In the genomic region with DNA sequence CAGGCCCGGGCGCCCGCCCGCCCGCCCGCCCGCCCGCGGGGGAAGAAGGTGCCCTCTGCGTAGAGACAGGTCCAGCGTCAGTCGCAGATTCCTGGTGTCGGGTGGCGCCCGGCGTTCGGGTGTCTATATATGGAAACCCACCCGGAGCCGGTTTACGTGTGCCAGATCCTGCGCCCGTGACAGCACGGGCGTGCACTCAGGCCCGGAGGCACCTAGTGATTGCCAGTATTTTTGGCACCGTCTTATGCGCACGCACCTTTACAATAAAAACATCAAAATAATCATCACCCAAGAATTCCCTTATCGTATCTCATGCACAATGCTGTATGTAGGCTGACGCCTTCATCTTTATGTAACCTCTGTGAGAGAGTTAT, we compare ENCODE assay signal across 8 cellular contexts. TPM values are rescaled to one million over a fixed set of nuclear protein-coding genes. Genes with fewer than 3 reads are reported as not detected.
DNase-seq lines count a peak whose midpoint lies in the region; ATAC-seq, FAIRE-seq and TF ChIP-seq lines count a peak whose summit lies in the region.

No MANE protein-coding gene starts in this region.

- POLR2A ChIA-PET in activated CD4-positive, alpha-beta T cell treated with anti-CD3 and anti-CD28 coated beads, Interleukin-2, amount 10 ng/mL, durations not matched to agents 7 days and 5 days (lab: Charles Lee) = no interaction called here

- peak overlapping the region; percentile 50 for H3K4me3 Mint-ChIP-seq in activated CD4-positive, alpha-beta T cell treated with anti-CD3 and anti-CD28 coated beads, Interleukin-2, amount 10 ng/mL, durations not matched to agents 7 days and 5 days

- no peak for FAIRE-seq in urothelium cell line (lab: Jason Lieb, UNC)

- no peaks in the 10 kb centered on the region for H3K36me3 Mint-ChIP-seq in activated CD4-positive, alpha-beta T cell treated with anti-CD3 and anti-CD28 coated beads, Interleukin-2, amount 10 ng/mL, durations not matched to agents 7 days and 5 days (ENCODE audit: low read depth)

- ATAC-seq in GM19035 (IDR thresholded peaks at IDR 0.05; ENCODE audit: unreplicated experiment) (peak; percentile 31), esophagus mucosa (peak; percentile 40)

- no peaks in the 10 kb centered on the region for H3K9me3 Mint-ChIP-seq in activated CD4-positive, alpha-beta T cell treated with anti-CD3 and anti-CD28 coated beads, Interleukin-2, amount 10 ng/mL, durations not matched to agents 7 days and 5 days

- CTCF ChIA-PET in activated CD4-positive, alpha-beta T cell treated with anti-CD3 and anti-CD28 coated beads, Interleukin-2, amount 10 ng/mL, durations not matched to agents 7 days and 5 days (lab: Charles Lee) = interaction anchor here (1.0 to 1.9 kb wide), 5 partner anchors 9 to 40 kb away, joined by 3 to 7 read pairs (median 5); no protein-coding TSS in a partner anchor

- 0 out of 2 replicates have a peak, but pooled peaks cover 4% of the 10 kb centered on the region for H3K36me3 ChIP-seq in BE2C

- H3K4me1 ChIP-seq in BE2C = no peaks in the 10 kb centered on the region

- peaks cover 10% of the 10 kb centered on the region for H3K4me1 Mint-ChIP-seq in activated CD4-positive, alpha-beta T cell treated with anti-CD3 and anti-CD28 coated beads, Interleukin-2, amount 10 ng/mL, durations not matched to agents 7 days and 5 days

- DNase-seq in BE2C (peak; percentile 52), HPDE6-E6E7 (ENCODE audit: extremely low spot score) (peak; percentile 16), myocyte (ENCODE audit: low read depth) (peak; percentile 68), urothelium cell line (ENCODE audit: low spot score) (peak; percentile 31), AG08395 (ENCODE audit: low spot score) (no peak)
- no peak for DNase-seq in activated CD4-positive, alpha-beta T cell treated with anti-CD3 and anti-CD28 coated beads, Interleukin-2, amount 10 ng/mL, durations not matched to agents 7 days and 5 days

- H3K27ac Mint-ChIP-seq in activated CD4-positive, alpha-beta T cell treated with anti-CD3 and anti-CD28 coated beads, Interleukin-2, amount 10 ng/mL, durations not matched to agents 7 days and 5 days = no peak overlapping the region

- H3K27me3 ChIP-seq in BE2C = no peaks in the 10 kb centered on the region

- H3K9me3 ChIP-seq in BE2C = no peaks in the 10 kb centered on the region

- TF ChIP-seq CTCF in BE2C (IDR thresholded peaks at IDR 0.05; ENCODE audit: low read depth, low read length) = no peak

- H3K4me3 ChIP-seq in BE2C (ENCODE audit: low read depth, low read length) = peak overlapping the region; percentile 75

- peaks cover 44% of the 10 kb centered on the region for H3K27me3 Mint-ChIP-seq in activated CD4-positive, alpha-beta T cell treated with anti-CD3 and anti-CD28 coated beads, Interleukin-2, amount 10 ng/mL, durations not matched to agents 7 days and 5 days

RNA-seq across cellular contexts. Expression of a gene that starts 0.5 kb away (rescaled TPM):
- polyA plus RNA-seq in BE2C (2012; ENCODE audit: insufficient read depth, insufficient read length, low read depth) = 83.0 TPM
- total RNA-seq in activated CD4-positive, alpha-beta T cell treated with anti-CD3 and anti-CD28 coated beads, Interleukin-2, amount 10 ng/mL, durations not matched to agents 7 days and 5 days = 1 to 10 TPM; 2.2 to 2.9 TPM
- 9.1 TPM for total RNA-seq in esophagus mucosa
- 47.7 and 96.2 TPM in 2 replicates for total RNA-seq in myocyte
- polyA plus RNA-seq in myocyte (2012) = 34.1 TPM

Comparison
In these comparisons a context has a peak if more than half of its experiments do, and no peak if none do; other contexts are left out.
1. DNase-seq: peak in BE2C (single experiment), HPDE6-E6E7 (single experiment), myocyte (single experiment) and urothelium cell line (single experiment); none in activated CD4-positive, alpha-beta T cell treated with anti-CD3 and anti-CD28 coated beads, Interleukin-2, amount 10 ng/mL, durations not matched to agents 7 days and 5 days (single experiment) and AG08395 (single experiment).